Comparison of ENCODE assay signal across 19 cellular contexts in the genomic region with DNA sequence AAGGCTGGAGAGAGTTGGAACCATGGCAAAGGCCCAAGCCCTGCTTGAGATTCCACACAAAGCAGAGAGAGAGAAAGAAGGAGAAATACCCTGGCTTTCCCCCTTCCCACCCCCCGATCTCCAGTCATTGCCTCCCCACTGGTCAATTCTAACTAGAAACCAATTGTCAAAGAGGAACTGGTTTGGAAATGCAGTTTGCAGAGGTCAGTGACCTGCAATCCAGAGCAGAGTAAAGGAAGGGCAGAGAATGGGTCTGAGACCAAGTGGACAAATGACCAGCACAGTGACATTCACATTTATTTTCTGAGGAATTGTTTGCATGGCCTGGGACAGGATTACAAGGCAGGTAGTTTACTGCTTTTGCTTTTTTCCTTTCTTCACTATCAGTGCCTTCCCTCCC. TPM values are rescaled to one million over a fixed set of nuclear protein-coding genes. Genes with fewer than 3 reads are reported as not detected.
"Had no signal": no experiment of that assay in that cellular context is flagged by ENCODE, and none has a peak within 500 bp of the region (broad histone marks: within the 10 kb centered on the region; RNA-seq: fewer than 3 reads in every experiment).

No MANE protein-coding gene starts in this region.

- H3K4me3 Mint-ChIP-seq: activated naive CD4-positive, alpha-beta T cell treated with anti-CD3 and anti-CD28 coated beads, Interleukin-2, amount 10 ng/mL, durations not matched to agents 7 days and 5 days; immature natural killer cell; natural killer cell treated with Interleukin-12 subunit alpha and Interleukin-12 subunit beta and Interleukin-15 and Interleukin-18, amount 100 ng/mL, for 72 hours had no signal

- H3K36me3 ChIP-seq: esophagus squamous epithelium, stomach, thyroid gland, uterus had no signal

- H3K27ac Mint-ChIP-seq: activated naive CD4-positive, alpha-beta T cell treated with anti-CD3 and anti-CD28 coated beads, Interleukin-2, amount 10 ng/mL, durations not matched to agents 7 days and 5 days; activated T-helper 2 cell treated with anti-CD3 and anti-CD28 coated beads, Interferon-gamma antibody, Interleukin-2, Interleukin-4, amounts not matched to agents 10 μg/mL and 5 μg/mL and 100 μg/mL, durations not matched to agents 14 hours and 24 hours and 36 hours; immature natural killer cell; natural killer cell treated with Interleukin-12 subunit alpha and Interleukin-12 subunit beta and Interleukin-15 and Interleukin-18, amount 100 ng/mL, for 72 hours had no signal

- H3K9ac ChIP-seq: parathyroid adenoma had no signal

- DNase-seq: activated CD4-positive, alpha-beta T cell treated with anti-CD3 and anti-CD28 coated beads, Interleukin-2, amount 50 U/mL, for 1 hour; activated CD4-positive, CD25-positive, alpha-beta regulatory T cell; activated naive CD4-positive, alpha-beta T cell treated with anti-CD3 and anti-CD28 coated beads, Interleukin-2, amount 10 ng/mL, durations not matched to agents 7 days and 5 days; esophagus squamous epithelium; foreskin fibroblast; immature natural killer cell; left colon; retina; stomach; thyroid gland; uterus had no signal

- H3K4me1 Mint-ChIP-seq: activated naive CD4-positive, alpha-beta T cell treated with anti-CD3 and anti-CD28 coated beads, Interleukin-2, amount 10 ng/mL, durations not matched to agents 7 days and 5 days; immature natural killer cell had no signal

- H3K9me3 ChIP-seq: esophagus squamous epithelium, stomach, thyroid gland, uterus had no signal

- H3K27me3 ChIP-seq: stomach, thyroid gland, uterus had no signal

- H3K9me3 Mint-ChIP-seq: activated naive CD4-positive, alpha-beta T cell treated with anti-CD3 and anti-CD28 coated beads, Interleukin-2, amount 10 ng/mL, durations not matched to agents 7 days and 5 days; activated T-helper 2 cell treated with anti-CD3 and anti-CD28 coated beads, Interferon-gamma antibody, Interleukin-2, Interleukin-4, amounts not matched to agents 10 μg/mL and 5 μg/mL and 100 μg/mL, durations not matched to agents 14 hours and 24 hours and 36 hours; natural killer cell treated with Interleukin-12 subunit alpha and Interleukin-12 subunit beta and Interleukin-15 and Interleukin-18, amount 100 ng/mL, for 72 hours had no signal

- ATAC-seq: left colon; natural killer cell treated with Interleukin-12 subunit alpha and Interleukin-12 subunit beta and Interleukin-15 and Interleukin-18, amount 100 ng/mL, for 72 hours had no signal

- H3K27ac ChIP-seq: esophagus squamous epithelium, parathyroid adenoma, stomach, thyroid gland, uterus had no signal

- H3K4me3 ChIP-seq: esophagus squamous epithelium, stomach, thyroid gland, uterus had no signal

- H3K36me3 Mint-ChIP-seq: activated naive CD4-positive, alpha-beta T cell treated with anti-CD3 and anti-CD28 coated beads, Interleukin-2, amount 10 ng/mL, durations not matched to agents 7 days and 5 days; natural killer cell treated with Interleukin-12 subunit alpha and Interleukin-12 subunit beta and Interleukin-15 and Interleukin-18, amount 100 ng/mL, for 72 hours had no signal

- H3K4me1 ChIP-seq: esophagus squamous epithelium, parathyroid adenoma, stomach, thyroid gland, uterus had no signal

RNA-seq across cellular contexts. Expression of gene SPZ1, which starts 50.6 kb away (rescaled TPM):
- total RNA-seq: activated T-helper 2 cell treated with anti-CD3 and anti-CD28 coated beads, Interferon-gamma antibody, Interleukin-2, Interleukin-4, amounts not matched to agents 10 μg/mL and 5 μg/mL and 100 μg/mL, durations not matched to agents 14 hours and 24 hours and 36 hours; cerebellum; dermis microvascular lymphatic vessel endothelial cell; esophagus squamous epithelium; left colon; mucosa of gallbladder; natural killer cell treated with Interleukin-12 subunit alpha and Interleukin-12 subunit beta and Interleukin-15 and Interleukin-18, amount 100 ng/mL, for 72 hours; skeletal muscle tissue; stomach; thyroid gland; uterus had no signal
- polyA plus RNA-seq: adipose tissue, immature natural killer cell, stomach had no signal
